8 cellular contexts compared by ENCODE assay signal in the genomic region with DNA sequence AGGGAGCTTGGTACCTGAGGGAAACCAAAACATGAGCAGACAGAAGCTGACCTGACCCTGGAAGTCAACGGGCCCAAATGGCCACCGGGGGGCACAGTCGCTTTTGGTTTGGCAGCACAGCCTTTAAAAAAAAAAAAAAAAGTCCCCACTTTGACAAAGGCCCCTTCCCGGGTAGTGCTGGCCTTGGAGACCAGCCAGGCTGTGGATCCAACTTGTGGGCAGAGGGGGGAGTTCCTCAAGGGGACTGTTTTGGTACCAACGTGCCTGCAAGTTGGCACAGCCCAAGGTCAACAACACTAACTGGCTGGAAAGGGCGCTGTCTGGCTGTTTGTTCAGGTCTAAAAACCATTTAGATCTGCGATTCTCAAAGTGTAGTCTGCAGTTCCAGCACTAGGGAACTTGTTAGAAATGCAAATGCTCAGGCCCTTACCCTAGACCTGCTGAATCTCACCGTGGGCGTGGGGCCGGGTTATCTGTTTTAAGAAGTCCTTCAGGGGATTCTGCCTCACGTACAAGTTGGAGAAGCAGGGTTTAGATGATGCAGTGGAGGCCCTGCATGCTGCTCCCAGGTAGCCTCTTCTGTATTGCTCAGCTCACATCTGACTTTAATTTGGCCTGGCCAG.
A peak's percentile ranks its signal among the peaks of the same experiment; 100 is the strongest.
DNase-seq lines count a peak whose midpoint lies in the region; ATAC-seq and TF ChIP-seq lines count a peak whose summit lies in the region.

No MANE protein-coding gene starts in this region.

- H3K36me3 ChIP-seq in esophagus (ENCODE audit: control insufficient read depth in 2 of 2, insufficient read depth in 2 of 2, low read length in 1 of 2) (peaks cover 8 to 9% of the 10 kb centered on the region in 2 donors), mucosa of rectum (ENCODE audit: control insufficient read depth in 2 of 2, insufficient read depth in 2 of 2, low read length in 2 of 2) (peaks cover 8 to 14% of the 10 kb centered on the region in 2 donors)

- peak overlapping the region in 1 of 2 donors; percentile 28 for H3K9ac ChIP-seq in mucosa of rectum (ENCODE audit: low read depth in 1 of 2, low read length in 2 of 2)

- peak; percentile 61 for TF ChIP-seq CTCF in C4-2B (conservative IDR thresholded peaks at IDR 0.05)

- H3K27ac ChIP-seq in C4-2B = peak overlapping the region; percentile 63
- H3K27ac ChIP-seq in esophagus (ENCODE audit: low read depth in 2 of 2, low read length in 1 of 2) = peak overlapping the region; percentile 76 to 88
- peak overlapping the region; percentile 28 to 64 for H3K27ac ChIP-seq in mucosa of rectum (ENCODE audit: low read depth in 2 of 2, low read length in 2 of 2)

- H3K9me3 ChIP-seq in esophagus (ENCODE audit: control insufficient read depth in 2 of 2, insufficient read depth in 1 of 2, low read depth in 1 of 2, low read length in 1 of 2) (peaks cover 0 to 4% of the 10 kb centered on the region in 2 donors), mucosa of rectum (ENCODE audit: control insufficient read depth in 2 of 2, low read length in 2 of 2) (peaks cover 0 to under 1% of the 10 kb centered on the region in 2 donors)

- H3K4me3 ChIP-seq in esophagus (ENCODE audit: low read depth in 1 of 2, low read length in 2 of 2) = no peak overlapping the region
- H3K4me3 ChIP-seq in mucosa of rectum (ENCODE audit: low read length in 2 of 2) = peak overlapping the region; percentile 41 to 64

- peak; percentile 49 to 56 for DNase-seq in NOMO-1 (lab: John Stamatoyannopoulos, UW; ENCODE audit: unreplicated experiment in 2 of 2)
- peak; percentile 68 for DNase-seq in activated CD8-positive, alpha-beta memory T cell treated with anti-CD3 and anti-CD28 coated beads, Interleukin-2, amount 50 U/mL, for 48 hours
- peak; percentile 16 to 24 for DNase-seq in stimulated activated CD8-positive, alpha-beta memory T cell treated with anti-CD3 and anti-CD28 coated beads, Interleukin-4, amount 100 ng/mL, for 4 hours (ENCODE audit: low read depth in 2 of 2, low spot score in 1 of 2)

- 12 to 14% methylated on average over 11 of the region's 11 CpGs for WGBS in esophagus, 2 donors

- H3K4me1 ChIP-seq in esophagus (ENCODE audit: control insufficient read depth in 2 of 2, insufficient read depth in 2 of 2, low read length in 1 of 2) (peaks cover 4 to 16% of the 10 kb centered on the region in 2 donors), mucosa of rectum (ENCODE audit: control insufficient read depth in 2 of 2, insufficient read depth in 2 of 2, low read length in 2 of 2) (peaks cover 14 to 20% of the 10 kb centered on the region in 2 donors)

- ATAC-seq in GM19395 (IDR thresholded peaks at IDR 0.05; ENCODE audit: unreplicated experiment) = peak; percentile 35
- peak; percentile 32 for ATAC-seq in HG03521 (IDR thresholded peaks at IDR 0.05; ENCODE audit: unreplicated experiment)

- H3K27me3 ChIP-seq in esophagus (ENCODE audit: control insufficient read depth in 1 of 2, insufficient read depth in 2 of 2, low read length in 2 of 2) = no peaks in the 10 kb centered on the region
- H3K27me3 ChIP-seq in mucosa of rectum (ENCODE audit: control insufficient read depth in 2 of 2, insufficient read depth in 2 of 2, low read length in 2 of 2) = no peaks in the 10 kb centered on the region

Comparison
In these comparisons a context has a peak if more than half of its experiments do, and no peak if none do; other contexts are left out.
1. H3K4me3 ChIP-seq: peak in mucosa of rectum (2 of 2); none in esophagus (0 of 2).
2. Peak in every context shown above with its lines, with median percentiles within 50 percentile points of each other: H3K27ac ChIP-seq and DNase-seq.